In genomic region chr3:184175981-184176376, GRCh38 we compare ENCODE assay signal across 9 cellular contexts. TPM values are rescaled to one million over a fixed set of nuclear protein-coding genes. Genes with fewer than 3 reads are reported as not detected.
A peak's percentile ranks its signal among the peaks of the same experiment; 100 is the strongest.
DNase-seq lines count a peak whose midpoint lies in the region; ATAC-seq and TF ChIP-seq lines count a peak whose summit lies in the region.
"Had no signal": no experiment of that assay in that cellular context is flagged by ENCODE, and none has a peak within 500 bp of the region (broad histone marks: within the 10 kb centered on the region; RNA-seq: fewer than 3 reads in every experiment).

No MANE protein-coding gene starts in this region.

- ATAC-seq in SK-N-SH treated with all-trans-retinoic acid at 6 μM for 48 hours (peak; percentile 13), psoas muscle (no peak), GM19324 (IDR thresholded peaks at IDR 0.05; ENCODE audit: low FRiP score, unreplicated experiment) (no peak), HG03521 (IDR thresholded peaks at IDR 0.05; ENCODE audit: unreplicated experiment) (no peak), HG03039 (IDR thresholded peaks at IDR 0.05; ENCODE audit: unreplicated experiment) (no peak)

- H3K4me3 ChIP-seq in GM06990 (replicated peaks; ENCODE audit: low read depth, low read length) (peak overlapping the region; percentile 82), fibroblast of lung (replicated peaks in 1 of 4; ENCODE audit: control extremely low read depth in 1 of 4, insufficient read depth in 1 of 4, low read depth in 3 of 4, low read length in 4 of 4) (peak overlapping the region; percentile 47 to 98 (median 75)), psoas muscle (peak overlapping the region; percentile 100)

- H3K27me3 ChIP-seq in GM06990 (replicated peaks; ENCODE audit: control insufficient read depth, insufficient read depth, low read length) (no peaks in the 10 kb centered on the region), fibroblast of lung (ENCODE audit: control insufficient read depth, insufficient read depth, low read length) (no peaks in the 10 kb centered on the region), psoas muscle (ENCODE audit: insufficient read depth in 3 of 3, low read length in 2 of 3) (no peaks in the 10 kb centered on the region)

- peak overlapping the region; percentile 89 for H3K27ac ChIP-seq in fibroblast of lung (ENCODE audit: insufficient read depth, low read length)
- H3K27ac ChIP-seq in psoas muscle: peak overlapping the region; percentile 96

- peaks cover 50% of the 10 kb centered on the region for H3K79me2 ChIP-seq in fibroblast of lung (ENCODE audit: control insufficient read depth, insufficient read depth, low read length)

- no peak for DNase-seq in GM06990 (ENCODE audit: extremely low read depth, insufficient read length)
- no peak for DNase-seq in fibroblast of lung (ENCODE audit: low read depth in 2 of 2)
- no peak for DNase-seq in psoas muscle
- no peak for DNase-seq in activated CD4-positive, CD25-positive, alpha-beta regulatory T cell (lab: John Stamatoyannopoulos, UW)
- DNase-seq: T-helper 9 cell had no signal

- peaks cover 7% of the 10 kb centered on the region for H3K4me1 ChIP-seq in fibroblast of lung (ENCODE audit: control insufficient read depth, extremely low read depth, insufficient read depth, low read length)
- H3K4me1 ChIP-seq in psoas muscle: peaks cover 36% of the 10 kb centered on the region

- H3K4me2 ChIP-seq in fibroblast of lung (ENCODE audit: extremely low read depth, insufficient read depth, low read length): peak overlapping the region; percentile 38

- no peak overlapping the region for H2AFZ ChIP-seq in fibroblast of lung (ENCODE audit: low read length)

- WGBS in psoas muscle, 3 donors: 18 to 25% (median 21%) methylated on average over 3 of the region's 3 CpGs

- intact Hi-C loops in psoas muscle (cut with DNase I): loop anchor here (1.0 to 10.0 kb wide), 4 partner anchors 9 to 161 kb away; partner anchors contain the start of genes ABCC5 (in 1 of the 2) and EIF2B5 (in 1 of the 2)

- H4K20me1 ChIP-seq in fibroblast of lung (ENCODE audit: control insufficient read depth, extremely low read depth, insufficient read depth, low read length): peaks cover 2% of the 10 kb centered on the region

- peaks cover 40% of the 10 kb centered on the region for H3K36me3 ChIP-seq in GM06990 (ENCODE audit: control insufficient read depth, insufficient read depth, low read length)
- H3K36me3 ChIP-seq in fibroblast of lung (ENCODE audit: control insufficient read depth, insufficient read depth, low read length): peaks cover 29% of the 10 kb centered on the region
- H3K36me3 ChIP-seq in psoas muscle (ENCODE audit: insufficient read depth in 1 of 2, low read depth in 1 of 2): peaks cover 7 to 64% of the 10 kb centered on the region in 2 donors

- H3K9ac ChIP-seq in fibroblast of lung (ENCODE audit: insufficient read depth, low read length): peak overlapping the region; percentile 39

- no peak for TF ChIP-seq CTCF in GM06990 (IDR thresholded peaks at IDR 0.05; ENCODE audit: insufficient read depth, low read length, poor library complexity, severe bottlenecking)
- TF ChIP-seq CTCF in fibroblast of lung (conservative IDR thresholded peaks at IDR 0.05 in 1 of 2, IDR thresholded peaks at IDR 0.05 in 1 of 2; ENCODE audit: low read depth in 1 of 2, low read length in 2 of 2): no peak
- no peak for TF ChIP-seq CTCF in psoas muscle (IDR thresholded peaks at IDR 0.05)

- H3K9me3 ChIP-seq in fibroblast of lung (ENCODE audit: control insufficient read depth, insufficient read depth, low read depth, low read length): no peaks in the 10 kb centered on the region
- no peaks in the 10 kb centered on the region for H3K9me3 ChIP-seq in psoas muscle

TF ChIP-seq in SK-N-SH treated with all-trans-retinoic acid at 6 μM for 48 hours, 23 proteins besides CTCF, POLR2A, EP300 and RAD21 (continues in another document):
- TF ChIP-seq TSHZ2 (CRISPR knock-in tag; IDR thresholded peaks at IDR 0.05) (no peak), ZNF70 (CRISPR knock-in tag; IDR thresholded peaks at IDR 0.05) (no peak), CSDC2 (CRISPR knock-in tag; IDR thresholded peaks at IDR 0.05) (no peak), ZC3H10 (CRISPR knock-in tag; IDR thresholded peaks at IDR 0.05) (no peak), ISL1 (CRISPR knock-in tag; IDR thresholded peaks at IDR 0.05) (no peak), PPARA (CRISPR knock-in tag; IDR thresholded peaks at IDR 0.05; ENCODE audit: borderline replicate concordance) (no peak), RARB (CRISPR knock-in tag; IDR thresholded peaks at IDR 0.05) (no peak), BACH2 (CRISPR knock-in tag; IDR thresholded peaks at IDR 0.05; ENCODE audit: borderline replicate concordance) (no peak), ESRRG (CRISPR knock-in tag; IDR thresholded peaks at IDR 0.05) (no peak), ZNF8 (CRISPR knock-in tag; IDR thresholded peaks at IDR 0.05) (no peak), ZFP3 (CRISPR knock-in tag; IDR thresholded peaks at IDR 0.05) (no peak), PATZ1 (CRISPR knock-in tag; IDR thresholded peaks at IDR 0.05; ENCODE audit: borderline replicate concordance) (no peak), ZNF565 (CRISPR knock-in tag; conservative IDR thresholded peaks at IDR 0.05; ENCODE audit: low read depth) (no peak), SNAI2 (CRISPR knock-in tag; IDR thresholded peaks at IDR 0.05) (no peak), TCF4 (CRISPR knock-in tag; IDR thresholded peaks at IDR 0.05; ENCODE audit: borderline replicate concordance) (no peak)

RNA-seq across cellular contexts. Expression of gene AP2M1, which starts 1.3 kb away (rescaled TPM):
- total RNA-seq in fibroblast of lung (362 and 430 TPM in 2 replicates), psoas muscle (100 to 1,000 TPM; 157 to 178 (median 165) TPM)
- polyA plus RNA-seq in fibroblast of lung (746 and 902 TPM in 2 replicates), psoas muscle (100 to 1,000 TPM; 166 to 299 (median 285) TPM)
- polyA plus RNA-seq in fibroblast of lung (2012): 686 and 750 TPM in 2 replicates
- 745 and 1,352 TPM in 2 replicates for polyA minus RNA-seq in fibroblast of lung (ENCODE audit: low replicate concordance)

RNA-seq across cellular contexts. Expression of gene ABCF3, which starts 10.0 kb away (rescaled TPM):
- total RNA-seq in fibroblast of lung: 63.9 and 65.1 TPM in 2 replicates
- 31.3 and 40.2 TPM in 2 replicates for polyA plus RNA-seq in fibroblast of lung
- polyA plus RNA-seq in fibroblast of lung (2012): 32.5 and 41.7 TPM in 2 replicates
- polyA minus RNA-seq in fibroblast of lung (ENCODE audit: low replicate concordance): 146 and 162 TPM in 2 replicates
- total RNA-seq in psoas muscle: 10 to 100 TPM; 44.1 to 93.0 (median 72.7) TPM
- polyA plus RNA-seq in psoas muscle: 100 to 1,000 TPM in 1 of 3 donors, 10 to 100 TPM in 2; 68.5 to 108 (median 79.3) TPM

RNA-seq across cellular contexts. Expression of gene DVL3, which starts 20.8 kb away (rescaled TPM):
- 32.4 and 33.7 TPM in 2 replicates for total RNA-seq in fibroblast of lung
- polyA plus RNA-seq in fibroblast of lung: 16.5 and 19.8 TPM in 2 replicates
- 25.9 and 39.9 TPM in 2 replicates for polyA plus RNA-seq in fibroblast of lung (2012)
- polyA minus RNA-seq in fibroblast of lung (ENCODE audit: low replicate concordance): 47.8 and 83.9 TPM in 2 replicates
- 10 to 100 TPM; 46.7 to 57.2 (median 47.7) TPM for total RNA-seq in psoas muscle
- 10 to 100 TPM; 32.3 to 57.6 (median 36.1) TPM for polyA plus RNA-seq in psoas muscle

RNA-seq across cellular contexts. Expression of gene EIF2B5, which starts 40.8 kb away (rescaled TPM):
- 23.4 and 26.9 TPM in 2 replicates for total RNA-seq in fibroblast of lung
- polyA plus RNA-seq in fibroblast of lung: 23.8 and 26.7 TPM in 2 replicates
- 19.0 and 26.5 TPM in 2 replicates for polyA plus RNA-seq in fibroblast of lung (2012)
- polyA minus RNA-seq in fibroblast of lung (ENCODE audit: low replicate concordance): 24.8 and 27.7 TPM in 2 replicates
- 10 to 100 TPM; 44.0 to 55.1 (median 50.0) TPM for total RNA-seq in psoas muscle
- polyA plus RNA-seq in psoas muscle: 100 to 1,000 TPM in 1 of 3 donors, 10 to 100 TPM in 2; 61.4 to 101 (median 80.3) TPM

RNA-seq across cellular contexts. Expression of gene VWA5B2, which starts 53.4 kb away (rescaled TPM):
- total RNA-seq in fibroblast of lung: not detected in 2 replicates
- polyA plus RNA-seq in fibroblast of lung: not detected in 2 replicates
- 0.03 TPM in 1 of 2 replicates, not detected in the other for polyA plus RNA-seq in fibroblast of lung (2012)
- not detected in 2 replicates for polyA minus RNA-seq in fibroblast of lung (ENCODE audit: low replicate concordance)
- total RNA-seq in psoas muscle: under 1 TPM in 1 of 4 donors, not detected in 3; 0.26 TPM
- under 1 TPM; 0.03 to 0.06 (median 0.04) TPM for polyA plus RNA-seq in psoas muscle
